In the genomic region with DNA sequence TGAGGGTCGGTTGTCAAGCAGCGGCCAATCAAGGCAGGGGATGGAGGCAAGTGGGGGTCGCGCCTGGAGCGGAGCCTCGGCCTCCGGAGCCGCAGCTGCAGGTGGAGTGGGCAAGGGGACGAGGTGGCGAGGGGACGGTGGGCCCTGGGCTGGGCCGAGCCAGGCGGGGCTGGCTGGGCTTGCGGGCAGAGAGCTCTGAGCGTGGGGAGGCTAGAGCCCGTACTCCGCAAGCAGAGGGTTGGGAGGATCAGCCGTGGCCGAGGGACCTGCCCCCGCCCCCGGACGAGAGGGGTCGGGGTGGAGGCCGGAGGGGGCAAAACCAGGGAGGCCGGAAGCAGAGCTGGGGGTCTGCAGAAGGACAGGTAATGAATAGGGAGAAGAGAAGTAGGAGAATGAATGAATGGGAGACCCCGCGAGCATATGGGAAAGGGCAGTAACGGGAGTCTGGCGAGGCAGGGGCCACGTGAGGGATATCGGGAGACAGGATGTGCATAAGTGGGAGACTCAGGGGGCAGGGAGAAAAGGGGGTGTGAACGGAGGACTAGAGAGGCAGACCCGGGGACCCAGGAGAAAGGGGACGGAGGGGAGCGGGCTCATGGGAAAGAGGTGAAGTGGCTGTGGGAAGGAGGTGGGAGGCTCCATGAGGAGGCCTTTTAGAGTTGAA, we compare ENCODE assay signal across 8 cellular contexts. TPM values are rescaled to one million over a fixed set of nuclear protein-coding genes. Genes with fewer than 3 reads are reported as not detected.
DNase-seq lines count a peak whose midpoint lies in the region; ATAC-seq and TF ChIP-seq lines count a peak whose summit lies in the region.

A gene with protein sequence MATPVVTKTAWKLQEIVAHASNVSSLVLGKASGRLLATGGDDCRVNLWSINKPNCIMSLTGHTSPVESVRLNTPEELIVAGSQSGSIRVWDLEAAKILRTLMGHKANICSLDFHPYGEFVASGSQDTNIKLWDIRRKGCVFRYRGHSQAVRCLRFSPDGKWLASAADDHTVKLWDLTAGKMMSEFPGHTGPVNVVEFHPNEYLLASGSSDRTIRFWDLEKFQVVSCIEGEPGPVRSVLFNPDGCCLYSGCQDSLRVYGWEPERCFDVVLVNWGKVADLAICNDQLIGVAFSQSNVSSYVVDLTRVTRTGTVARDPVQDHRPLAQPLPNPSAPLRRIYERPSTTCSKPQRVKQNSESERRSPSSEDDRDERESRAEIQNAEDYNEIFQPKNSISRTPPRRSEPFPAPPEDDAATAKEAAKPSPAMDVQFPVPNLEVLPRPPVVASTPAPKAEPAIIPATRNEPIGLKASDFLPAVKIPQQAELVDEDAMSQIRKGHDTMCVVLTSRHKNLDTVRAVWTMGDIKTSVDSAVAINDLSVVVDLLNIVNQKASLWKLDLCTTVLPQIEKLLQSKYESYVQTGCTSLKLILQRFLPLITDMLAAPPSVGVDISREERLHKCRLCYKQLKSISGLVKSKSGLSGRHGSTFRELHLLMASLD (plus strand): TSS at position 16 of the 664 bp plus-strand sequence. CDS start 1,474 bp downstream, outside the sequence.

- peaks cover 13% of the 10 kb centered on the region for H3K4me1 Mint-ChIP-seq in Calu3 (ENCODE audit: low read depth, unreplicated experiment)
- peaks cover 15% of the 10 kb centered on the region for H3K4me1 Mint-ChIP-seq in activated T-helper 2 cell treated with anti-CD3 and anti-CD28 coated beads, Interferon-gamma antibody, Interleukin-2, Interleukin-4, amounts not matched to agents 10 μg/mL and 5 μg/mL and 100 μg/mL, durations not matched to agents 14 hours and 24 hours and 36 hours (ENCODE audit: low read depth)

- H3K27me3 ChIP-seq in right atrium auricular region (no peaks in the 10 kb centered on the region), gastrocnemius medialis (no peaks in the 10 kb centered on the region)

- H3K4me1 ChIP-seq in right atrium auricular region, result peaks cover 0 to 21% of the 10 kb centered on the region in 2 donors
- peaks cover 14 to 19% of the 10 kb centered on the region in 2 donors for H3K4me1 ChIP-seq in gastrocnemius medialis

- no peaks in the 10 kb centered on the region for H3K36me3 ChIP-seq in right atrium auricular region
- H3K36me3 ChIP-seq in gastrocnemius medialis, result no peaks in the 10 kb centered on the region

- CTCF ChIA-PET in Calu3 (lab: Charles Lee), result interaction anchor here (0.6 to 2.1 kb wide), 17 partner anchors 11 to 291 kb away, joined by 3 to 15 read pairs (median 4); a partner anchor contains a TSS

- H3K27me3 Mint-ChIP-seq in Calu3 (ENCODE audit: unreplicated experiment), result peaks cover 11% of the 10 kb centered on the region
- H3K27me3 Mint-ChIP-seq in activated T-helper 2 cell treated with anti-CD3 and anti-CD28 coated beads, Interferon-gamma antibody, Interleukin-2, Interleukin-4, amounts not matched to agents 10 μg/mL and 5 μg/mL and 100 μg/mL, durations not matched to agents 14 hours and 24 hours and 36 hours (ENCODE audit: low read depth), result no peaks in the 10 kb centered on the region

- H3K27ac Mint-ChIP-seq in Calu3 (ENCODE audit: unreplicated experiment), result peak within 1 kb of the TSS; percentile 88
- H3K27ac Mint-ChIP-seq in activated T-helper 2 cell treated with anti-CD3 and anti-CD28 coated beads, Interferon-gamma antibody, Interleukin-2, Interleukin-4, amounts not matched to agents 10 μg/mL and 5 μg/mL and 100 μg/mL, durations not matched to agents 14 hours and 24 hours and 36 hours, result peak within 1 kb of the TSS; percentile 96

- peak within 1 kb of the TSS; percentile 89 for H3K4me3 Mint-ChIP-seq in Calu3 (ENCODE audit: low read depth, unreplicated experiment)
- H3K4me3 Mint-ChIP-seq in activated T-helper 2 cell treated with anti-CD3 and anti-CD28 coated beads, Interferon-gamma antibody, Interleukin-2, Interleukin-4, amounts not matched to agents 10 μg/mL and 5 μg/mL and 100 μg/mL, durations not matched to agents 14 hours and 24 hours and 36 hours (ENCODE audit: low read depth), result peak within 1 kb of the TSS; percentile 97

- no TSS peak for BruUV-seq in Calu3 (replicated peaks; lab: Mats Ljungman, UMichigan)

- peak; percentile 33 for DNase-seq in Calu3
- no peak for DNase-seq in activated T-helper 2 cell treated with anti-CD3 and anti-CD28 coated beads, Interferon-gamma antibody, Interleukin-2, Interleukin-4, amounts not matched to agents 10 μg/mL and 5 μg/mL and 100 μg/mL, durations not matched to agents 14 hours and 24 hours and 36 hours (ENCODE audit: low spot score)
- DNase-seq in right atrium auricular region (ENCODE audit: low spot score), result no peak
- DNase-seq in gastrocnemius medialis, result no peak
- DNase-seq in MV-4-11 (lab: John Stamatoyannopoulos, UW), result no peak
- DNase-seq in retina, result no peak

- H3K36me3 Mint-ChIP-seq in Calu3 (ENCODE audit: insufficient read depth, unreplicated experiment), result peaks cover 27% of the 10 kb centered on the region
- peaks cover 14% of the 10 kb centered on the region for H3K36me3 Mint-ChIP-seq in activated T-helper 2 cell treated with anti-CD3 and anti-CD28 coated beads, Interferon-gamma antibody, Interleukin-2, Interleukin-4, amounts not matched to agents 10 μg/mL and 5 μg/mL and 100 μg/mL, durations not matched to agents 14 hours and 24 hours and 36 hours (ENCODE audit: low read depth)

- no peaks in the 10 kb centered on the region for H3K9me3 ChIP-seq in right atrium auricular region
- no peaks in the 10 kb centered on the region for H3K9me3 ChIP-seq in gastrocnemius medialis

- TF ChIP-seq POLR2A in gastrocnemius medialis (IDR thresholded peaks at IDR 0.05), result no peak

- intact Hi-C loops in Calu3 (cut with micrococcal nuclease; ENCODE audit: unreplicated experiment), result loop anchor here (5.0 to 10.0 kb wide), 2 partner anchors 144 to 389 kb away; a partner anchor contains a TSS
- intact Hi-C loops in activated T-helper 2 cell treated with anti-CD3 and anti-CD28 coated beads, Interferon-gamma antibody, Interleukin-2, Interleukin-4, amounts not matched to agents 10 μg/mL and 5 μg/mL and 100 μg/mL, durations not matched to agents 14 hours and 24 hours and 36 hours (cut with micrococcal nuclease), result loop anchor here (1.0 to 5.0 kb wide), 6 partner anchors 76 to 393 kb away; a partner anchor contains a TSS
- intact Hi-C loops in gastrocnemius medialis (cut with DNase I; ENCODE audit: low total_unique reads), result loop anchor here (1.0 to 10.0 kb wide), 6 partner anchors 81 to 896 kb away; a partner anchor contains a TSS

- H3K27ac ChIP-seq in right atrium auricular region, result peak within 1 kb of the TSS; percentile 85 to 88
- peak within 1 kb of the TSS; percentile 84 to 89 (median 87) for H3K27ac ChIP-seq in gastrocnemius medialis

- H3K9me3 Mint-ChIP-seq in Calu3 (ENCODE audit: low read depth, unreplicated experiment), result no peaks in the 10 kb centered on the region
- peaks cover 10% of the 10 kb centered on the region for H3K9me3 Mint-ChIP-seq in activated T-helper 2 cell treated with anti-CD3 and anti-CD28 coated beads, Interferon-gamma antibody, Interleukin-2, Interleukin-4, amounts not matched to agents 10 μg/mL and 5 μg/mL and 100 μg/mL, durations not matched to agents 14 hours and 24 hours and 36 hours

- in situ Hi-C loops in gastrocnemius medialis (cut with MboI; ENCODE audit: low sequenced_read_pairs in 4 of 4), result loop anchor here in 2 of 4 donors (25.0 kb wide), 2 partner anchors 276 to 299 kb away; a partner anchor contains a TSS

- no peak for TF ChIP-seq CTCF in Calu3 (IDR thresholded peaks at IDR 0.05; ENCODE audit: unreplicated experiment)
- TF ChIP-seq CTCF in right atrium auricular region (IDR thresholded peaks at IDR 0.05), result no peak
- TF ChIP-seq CTCF in gastrocnemius medialis (IDR thresholded peaks at IDR 0.05 in 4 of 5, conservative IDR thresholded peaks at IDR 0.05 in 1 of 5), result no peak

- H3K4me3 ChIP-seq in right atrium auricular region (peak within 1 kb of the TSS; percentile 69 to 94), gastrocnemius medialis (peak within 1 kb of the TSS; percentile 79 to 99 (median 90))

- ATAC-seq in HG03066 (IDR thresholded peaks at IDR 0.05; ENCODE audit: low read depth, unreplicated experiment) (peak; percentile 30), gastrocnemius medialis (peak in 1 of 2 donors; percentile 22), GM21825 (IDR thresholded peaks at IDR 0.05; ENCODE audit: unreplicated experiment) (no peak)

RNA-seq across cellular contexts. Expression of the gene that starts here (rescaled TPM):
- 26.3 and 28.6 TPM in 2 replicates for total RNA-seq in Calu3 (2022)
- total RNA-seq in activated T-helper 2 cell treated with anti-CD3 and anti-CD28 coated beads, Interferon-gamma antibody, Interleukin-2, Interleukin-4, amounts not matched to agents 10 μg/mL and 5 μg/mL and 100 μg/mL, durations not matched to agents 14 hours and 24 hours and 36 hours, result 34.1 and 35.4 TPM in 2 replicates
- total RNA-seq in right atrium auricular region, result 10 to 100 TPM; 11.7 TPM
- total RNA-seq in gastrocnemius medialis, result 10 to 100 TPM; 10.7 to 18.0 (median 14.2) TPM
